Comparison of ENCODE assay signal across 28 cellular contexts in the genomic region with DNA sequence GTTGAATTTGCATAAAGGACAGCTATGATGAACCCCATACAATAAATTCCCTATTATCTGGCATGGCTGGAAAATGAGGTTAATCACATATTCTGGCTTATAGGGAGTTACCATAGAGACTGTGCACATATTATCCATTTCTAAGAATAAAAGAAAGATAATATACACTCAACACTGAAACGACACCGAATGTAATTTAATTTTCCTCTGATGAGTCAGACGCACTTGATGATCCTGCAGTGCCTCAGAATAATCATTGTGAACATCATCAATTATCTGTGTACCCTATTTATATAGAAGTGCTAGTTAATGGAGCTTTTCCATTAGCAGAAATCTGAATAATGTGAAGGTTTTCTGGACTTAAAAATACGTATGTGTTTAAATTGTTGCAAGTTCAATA.
"Had no signal": no experiment of that assay in that cellular context is flagged by ENCODE, and none has a peak within 500 bp of the region (broad histone marks: within the 10 kb centered on the region; RNA-seq: fewer than 3 reads in every experiment).

No MANE protein-coding gene starts in this region.

- H3K27ac Mint-ChIP-seq: activated CD4-positive, alpha-beta memory T cell treated with anti-CD3 and anti-CD28 coated beads, Interleukin-2, amount 10 ng/mL, durations not matched to agents 7 days and 5 days; activated CD4-positive, alpha-beta T cell treated with anti-CD3 and anti-CD28 coated beads, Interleukin-2, amount 10 ng/mL, durations not matched to agents 7 days and 5 days; IgD-negative memory B cell; T-cell had no signal

- FAIRE-seq: bronchial epithelial cell, TTC549 had no signal

- H3K9me3 Mint-ChIP-seq: activated CD4-positive, alpha-beta memory T cell treated with anti-CD3 and anti-CD28 coated beads, Interleukin-2, amount 10 ng/mL, durations not matched to agents 7 days and 5 days; activated CD4-positive, alpha-beta T cell treated with anti-CD3 and anti-CD28 coated beads, Interleukin-2, amount 10 ng/mL, durations not matched to agents 7 days and 5 days; IgD-negative memory B cell; T-cell had no signal

- H3K4me1 Mint-ChIP-seq: activated CD4-positive, alpha-beta memory T cell treated with anti-CD3 and anti-CD28 coated beads, Interleukin-2, amount 10 ng/mL, durations not matched to agents 7 days and 5 days; activated CD4-positive, alpha-beta T cell treated with anti-CD3 and anti-CD28 coated beads, Interleukin-2, amount 10 ng/mL, durations not matched to agents 7 days and 5 days; T-cell had no signal

- DNase-seq: activated CD4-positive, alpha-beta memory T cell treated with anti-CD3 and anti-CD28 coated beads, Interleukin-2, amount 10 ng/mL, durations not matched to agents 7 days and 5 days; activated CD4-positive, alpha-beta T cell treated with anti-CD3 and anti-CD28 coated beads, Interleukin-2, amount 10 ng/mL, durations not matched to agents 7 days and 5 days; activated CD4-positive, CD25-positive, alpha-beta regulatory T cell; activated CD8-positive, alpha-beta memory T cell treated with anti-CD3 and anti-CD28 coated beads, Interleukin-2, amount 50 U/mL, for 48 hours; activated naive CD4-positive, alpha-beta T cell treated with anti-CD3 and anti-CD28 coated beads, Interleukin-2, amount 50 U/mL, for 16 hours; activated T-cell treated with anti-CD3 and anti-CD28 coated beads, Interleukin-2, amount 50 U/mL, for 1 hour; amniotic stem cell; body of pancreas; central memory CD4-positive, alpha-beta T cell; KG1; NCI-H1048; NCI-H187; NCI-H2081 treated with DMSO at 0.1 percent for 48 hours; NCI-H2171 treated with DMSO at 0.1 percent for 48 hours; NCI-H226; NCI-H526; NK-92 treated with Interleukin-12 subunit alpha and Interleukin-12 subunit beta, amount 100 ng/mL, for 24 hours; OCI-M1; RPMI8226; SJCRH30; T-cell; T-helper 2 cell; T1000 had no signal

- H3K27me3 Mint-ChIP-seq: activated CD4-positive, alpha-beta memory T cell treated with anti-CD3 and anti-CD28 coated beads, Interleukin-2, amount 10 ng/mL, durations not matched to agents 7 days and 5 days; activated CD4-positive, alpha-beta T cell treated with anti-CD3 and anti-CD28 coated beads, Interleukin-2, amount 10 ng/mL, durations not matched to agents 7 days and 5 days; IgD-negative memory B cell; T-cell had no signal

- ATAC-seq: Panc1, Right ventricle myocardium inferior, T-cell had no signal

- H3K4me3 Mint-ChIP-seq: activated CD4-positive, alpha-beta memory T cell treated with anti-CD3 and anti-CD28 coated beads, Interleukin-2, amount 10 ng/mL, durations not matched to agents 7 days and 5 days; activated CD4-positive, alpha-beta T cell treated with anti-CD3 and anti-CD28 coated beads, Interleukin-2, amount 10 ng/mL, durations not matched to agents 7 days and 5 days; IgD-negative memory B cell; T-cell had no signal
